Comparison of ENCODE assay signal across 20 cellular contexts in genomic region chr9:95030344-95030743, GRCh38.
A peak's percentile ranks its signal among the peaks of the same experiment; 100 is the strongest.
DNase-seq lines count a peak whose midpoint lies in the region; ATAC-seq and TF ChIP-seq lines count a peak whose summit lies in the region.
"Had no signal": no experiment of that assay in that cellular context is flagged by ENCODE, and none has a peak within 500 bp of the region (broad histone marks: within the 10 kb centered on the region; RNA-seq: fewer than 3 reads in every experiment).

No MANE protein-coding gene starts in this region.

- no peaks in the 10 kb centered on the region for H3F3A ChIP-seq in OCI-LY1 (ENCODE audit: insufficient read depth, low read length)

- peak overlapping the region; percentile 11 for H3K27ac Mint-ChIP-seq in nephron progenitor cell
- H3K27ac Mint-ChIP-seq: activated CD8-positive, alpha-beta T cell treated with anti-CD3 and anti-CD28 coated beads, Interleukin-2, amount 10 ng/mL, durations not matched to agents 7 days and 5 days; H9 had no signal

- no peak for TF ChIP-seq POLR2A in tibial nerve (IDR thresholded peaks at IDR 0.05)

- H3K9ac ChIP-seq in OCI-LY1 (ENCODE audit: low read length) = no peak overlapping the region

- H3K36me3 ChIP-seq in OCI-LY1 (ENCODE audit: insufficient read depth, low read length) (peaks cover 4% of the 10 kb centered on the region; the same call in 1 of the 2 replicates), tibial nerve (peaks cover 0 to 11% (median 0%) of the 10 kb centered on the region in 3 donors)
- H3K36me3 ChIP-seq: thyroid gland had no signal

- no peaks in the 10 kb centered on the region for H4K20me1 ChIP-seq in OCI-LY1 (ENCODE audit: insufficient read depth, low read length)

- H3K27me3 ChIP-seq in OCI-LY1 (ENCODE audit: insufficient read depth, low read length) (no peaks in the 10 kb centered on the region), tibial nerve (no peaks in the 10 kb centered on the region)
- H3K27me3 ChIP-seq: Peyer's patch, thyroid gland had no signal

- no peaks in the 10 kb centered on the region for H3K9me2 ChIP-seq in OCI-LY1 (ENCODE audit: low read depth, low read length)

- H3K4me3 Mint-ChIP-seq in nephron progenitor cell = no peak overlapping the region
- H3K4me3 Mint-ChIP-seq: activated CD8-positive, alpha-beta T cell treated with anti-CD3 and anti-CD28 coated beads, Interleukin-2, amount 10 ng/mL, durations not matched to agents 7 days and 5 days; H9 had no signal

- H3K9me3 Mint-ChIP-seq in nephron progenitor cell = no peaks in the 10 kb centered on the region
- H3K9me3 Mint-ChIP-seq: H9 had no signal

- H3K27ac ChIP-seq in OCI-LY1 (ENCODE audit: low read depth, low read length, poor library complexity, severe bottlenecking) = peak overlapping the region; percentile 48
- H3K27ac ChIP-seq in cingulate gyrus (ENCODE audit: low read depth, low read length) = peak overlapping the region; percentile 97
- H3K27ac ChIP-seq in tibial nerve = peak overlapping the region in 3 of 4 donors; percentile 7 to 85 (median 80)
- H3K27ac ChIP-seq: epithelial cell of prostate had no signal

- WGBS in tibial nerve, 2 donors = 55 to 61% methylated on average over 4 of the region's 4 CpGs

- H3K4me3 ChIP-seq in OCI-LY1 (ENCODE audit: low read depth, low read length, poor library complexity, severe bottlenecking) (no peak overlapping the region), tibial nerve (no peak overlapping the region)
- H3K4me3 ChIP-seq: Peyer's patch, thyroid gland had no signal

- H3K27me3 Mint-ChIP-seq in nephron progenitor cell (ENCODE audit: low read depth, poor library complexity) = peaks cover 5% of the 10 kb centered on the region

- no peak for TF ChIP-seq CTCF in OCI-LY1 (IDR thresholded peaks at IDR 0.05; ENCODE audit: low read length)
- no peak for TF ChIP-seq CTCF in nephron progenitor cell (IDR thresholded peaks at IDR 0.05)
- TF ChIP-seq CTCF in tibial nerve (IDR thresholded peaks at IDR 0.05) = no peak

- no peak for ATAC-seq in HG02610 (IDR thresholded peaks at IDR 0.05; ENCODE audit: unreplicated experiment)
- ATAC-seq: activated CD8-positive, alpha-beta T cell treated with anti-CD3 and anti-CD28 coated beads, Interleukin-2, amount 10 ng/mL, durations not matched to agents 7 days and 5 days had no signal

- H3K79me2 ChIP-seq in OCI-LY1 (ENCODE audit: insufficient read depth, low read length) = peaks cover 5% of the 10 kb centered on the region; the same call in 1 of the 2 replicates

- H3K4me2 ChIP-seq in OCI-LY1 (ENCODE audit: low read length) = peak overlapping the region; percentile 30; the same call in 1 of the 2 replicates

- no peak for DNase-seq in nephron progenitor cell
- no peak for DNase-seq in tibial nerve (ENCODE audit: low spot score in 2 of 2)
- no peak for DNase-seq in NCI-H524 (lab: John Stamatoyannopoulos, UW)
- no peak for DNase-seq in T1000 (lab: John Stamatoyannopoulos, UW)
- DNase-seq: activated CD8-positive, alpha-beta T cell treated with anti-CD3 and anti-CD28 coated beads, Interleukin-2, amount 10 ng/mL, durations not matched to agents 7 days and 5 days; C1 segment of cervical spinal cord; DMS153; H9; islet precursor cell; mesendoderm; NCI-H1930; NCI-H748 treated with DMSO at 0.1 percent for 48 hours; Peyer's patch; stimulated activated CD4-positive, alpha-beta T cell treated with anti-CD3 and anti-CD28 coated beads, Interleukin-2, amount 100 ng/mL, for 48 hours; SW 1271; thyroid gland had no signal

- H2AFZ ChIP-seq in OCI-LY1 (ENCODE audit: low read length) = no peak overlapping the region

- H3K36me3 Mint-ChIP-seq in nephron progenitor cell (ENCODE audit: low read depth) = peaks cover 17% of the 10 kb centered on the region

- H3K4me1 ChIP-seq in OCI-LY1 (ENCODE audit: insufficient read depth, low read length, severe bottlenecking) (peaks cover 53% of the 10 kb centered on the region), tibial nerve (peaks cover 0 to 93% (median 46%) of the 10 kb centered on the region in 4 donors)

- peaks cover 66% of the 10 kb centered on the region for H3K4me1 Mint-ChIP-seq in nephron progenitor cell

- TF ChIP-seq EP300 in tibial nerve (IDR thresholded peaks at IDR 0.05) = no peak

- H3K9me3 ChIP-seq in OCI-LY1 (ENCODE audit: low read length) = no peaks in the 10 kb centered on the region
- no peaks in the 10 kb centered on the region for H3K9me3 ChIP-seq in tibial nerve
- H3K9me3 ChIP-seq: Peyer's patch, thyroid gland had no signal
